8 cellular contexts compared by ENCODE assay signal in the genomic region with DNA sequence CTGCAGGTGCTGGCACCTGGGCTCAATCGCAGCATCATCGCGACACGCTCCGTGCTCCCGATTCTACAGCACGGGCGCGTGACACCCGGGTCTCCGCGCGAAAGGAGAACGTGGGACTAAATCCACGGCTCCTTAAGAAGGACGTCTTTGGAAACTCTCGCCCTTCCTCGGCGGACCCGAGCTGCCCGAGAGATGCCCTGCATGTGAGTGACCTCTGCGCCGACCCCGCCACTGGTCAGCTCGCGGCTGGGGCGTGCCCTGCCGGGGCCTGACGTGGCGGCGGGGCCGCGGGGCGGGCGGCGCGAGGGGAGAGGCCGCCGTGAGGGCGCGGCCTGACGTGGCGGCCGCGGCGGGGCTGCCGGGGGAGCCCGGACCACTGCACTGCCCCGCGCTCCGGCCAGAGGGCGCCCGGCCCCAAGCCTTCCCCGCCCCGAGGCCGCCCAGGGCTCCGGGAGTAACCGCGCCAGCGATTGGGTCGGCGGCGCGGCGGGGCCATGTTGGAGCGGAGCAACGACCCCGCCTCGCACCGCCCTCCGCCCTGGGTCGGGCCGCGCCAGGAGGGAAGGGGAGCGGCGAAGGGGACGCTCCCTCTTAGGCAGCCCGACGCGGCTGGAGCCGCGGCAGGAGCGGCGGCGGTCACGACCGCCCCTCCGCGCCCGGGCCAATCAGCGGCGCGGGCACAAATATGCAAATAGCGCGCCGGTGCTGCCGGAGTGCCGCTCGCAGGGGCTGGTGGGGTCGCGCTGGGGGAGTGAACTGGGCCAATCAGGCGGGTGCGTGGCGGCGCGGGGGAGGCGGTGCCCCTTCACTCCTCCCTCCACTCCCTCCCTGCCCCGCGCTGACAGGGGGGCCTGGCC.
DNase-seq lines count a peak whose midpoint lies in the region; ATAC-seq and TF ChIP-seq lines count a peak whose summit lies in the region.

No MANE protein-coding gene starts in this region.

- H3F3A ChIP-seq in neural cell (ENCODE audit: insufficient read depth, low read length, poor library complexity, severe bottlenecking), result no peaks in the 10 kb centered on the region

- no peaks in the 10 kb centered on the region for H3K4me1 ChIP-seq in ES-I3 (ENCODE audit: insufficient read depth, low read length)

- peak overlapping the region; percentile 60 to 94 for H3K27ac Mint-ChIP-seq in stimulated activated naive CD8-positive, alpha-beta T cell treated with anti-CD3 and anti-CD28 coated beads, Interleukin-15, amount 100 ng/mL, for 72 hours

- no peaks in the 10 kb centered on the region for H3K9me3 Mint-ChIP-seq in stimulated activated naive CD8-positive, alpha-beta T cell treated with anti-CD3 and anti-CD28 coated beads, Interleukin-15, amount 100 ng/mL, for 72 hours

- peak; percentile 99 for DNase-seq in H7
- peak; percentile 93 for DNase-seq in LoVo (ENCODE audit: low spot score)
- DNase-seq in RWPE1 (ENCODE audit: low spot score), result peak; percentile 96
- DNase-seq in activated effector memory CD4-positive, alpha-beta T cell treated with Interleukin-2 at 50 U/mL for 16 hours, result peak; percentile 90
- DNase-seq in fibroblast of the conjunctiva (ENCODE audit: low read depth), result peak; percentile 91
- DNase-seq in stimulated activated naive CD8-positive, alpha-beta T cell treated with anti-CD3 and anti-CD28 coated beads, Interleukin-15, amount 100 ng/mL, for 72 hours, result peak; percentile 89 to 94

- peak; percentile 83 for TF ChIP-seq CTCF in RWPE1 (conservative IDR thresholded peaks at IDR 0.05; ENCODE audit: low read depth)
- TF ChIP-seq CTCF in neural cell (IDR thresholded peaks at IDR 0.05; ENCODE audit: poor library complexity, severe bottlenecking), result peak; percentile 79

- peak overlapping the region; percentile 73 for H2AFZ ChIP-seq in neural cell (ENCODE audit: low read depth, low read length)

- H3K36me3 ChIP-seq in ES-I3 (ENCODE audit: insufficient read depth, low read length), result no peaks in the 10 kb centered on the region
- no peaks in the 10 kb centered on the region for H3K36me3 ChIP-seq in H7 (replicated peaks; ENCODE audit: control insufficient read depth, insufficient read depth, low read length)
- H3K36me3 ChIP-seq in neural cell (ENCODE audit: insufficient read depth, low read length), result no peaks in the 10 kb centered on the region

- H3K4me3 ChIP-seq in H7 (ENCODE audit: insufficient read depth, low read depth, low read length), result peak overlapping the region; percentile 73
- peak overlapping the region; percentile 89 for H3K4me3 ChIP-seq in neural cell (ENCODE audit: low read length)

- H3K9ac ChIP-seq in ES-I3 (ENCODE audit: low read depth, low read length), result peak overlapping the region; percentile 85
- peak overlapping the region; percentile 81 for H3K9ac ChIP-seq in neural cell (ENCODE audit: low read length)

- peak; percentile 41 for TF ChIP-seq EP300 in neural cell (conservative IDR thresholded peaks at IDR 0.05; ENCODE audit: poor library complexity, severe bottlenecking)

- H3K4me3 Mint-ChIP-seq in stimulated activated naive CD8-positive, alpha-beta T cell treated with anti-CD3 and anti-CD28 coated beads, Interleukin-15, amount 100 ng/mL, for 72 hours, result peak overlapping the region; percentile 77 to 87

- peak; percentile 88 for ATAC-seq in stimulated activated naive CD8-positive, alpha-beta T cell treated with anti-CD3 and anti-CD28 coated beads, Interleukin-15, amount 100 ng/mL, for 72 hours

- POLR2A ChIA-PET in RWPE1 (lab: Yijun Ruan, JAX; ENCODE audit: low non-redundant PET), result no interaction called here

- no peaks in the 10 kb centered on the region for H3K9me2 ChIP-seq in neural cell (ENCODE audit: insufficient read depth, low read length)

- H3K4me2 ChIP-seq in neural cell (ENCODE audit: low read length), result peak overlapping the region; percentile 35

- peaks cover 8% of the 10 kb centered on the region for H3K27me3 Mint-ChIP-seq in stimulated activated naive CD8-positive, alpha-beta T cell treated with anti-CD3 and anti-CD28 coated beads, Interleukin-15, amount 100 ng/mL, for 72 hours

- TF ChIP-seq RAD21 in neural cell (conservative IDR thresholded peaks at IDR 0.05), result peak; percentile 75

- peaks cover 29% of the 10 kb centered on the region for H3K4me1 Mint-ChIP-seq in stimulated activated naive CD8-positive, alpha-beta T cell treated with anti-CD3 and anti-CD28 coated beads, Interleukin-15, amount 100 ng/mL, for 72 hours

- H3K27me3 ChIP-seq in H7 (ENCODE audit: control insufficient read depth, insufficient read depth, low read length), result no peaks in the 10 kb centered on the region
- no peaks in the 10 kb centered on the region for H3K27me3 ChIP-seq in neural cell (ENCODE audit: insufficient read depth, low read depth, low read length)

- CTCF ChIA-PET in RWPE1 (lab: Yijun Ruan, JAX), result interaction anchor here (0.5 to 2.5 kb wide), 8 partner anchors 9 to 380 kb away, joined by 3 to 9 read pairs (median 4); a partner anchor contains a TSS

- H3K79me2 ChIP-seq in neural cell (replicated peaks; ENCODE audit: insufficient read depth, low read length), result peaks cover 19% of the 10 kb centered on the region

- H3K27ac ChIP-seq in RWPE1, result peak overlapping the region; percentile 92
- peak overlapping the region; percentile 77 for H3K27ac ChIP-seq in neural cell (ENCODE audit: low read length)

- H3K9me3 ChIP-seq in ES-I3 (ENCODE audit: control insufficient read depth, insufficient read depth, low read length) (no peaks in the 10 kb centered on the region), neural cell (ENCODE audit: low read length) (no peaks in the 10 kb centered on the region)

- no peaks in the 10 kb centered on the region for H4K20me1 ChIP-seq in neural cell (ENCODE audit: insufficient read depth)

TF ChIP-seq in neural cell, 6 proteins besides CTCF, POLR2A, EP300 and RAD21:
- TF ChIP-seq POLR2AphosphoS5 (IDR thresholded peaks at IDR 0.05), result peak; percentile 70
- peak; percentile 65 for TF ChIP-seq SMC3 (conservative IDR thresholded peaks at IDR 0.05; ENCODE audit: poor library complexity)
- TF ChIP-seq, protein P1, sequence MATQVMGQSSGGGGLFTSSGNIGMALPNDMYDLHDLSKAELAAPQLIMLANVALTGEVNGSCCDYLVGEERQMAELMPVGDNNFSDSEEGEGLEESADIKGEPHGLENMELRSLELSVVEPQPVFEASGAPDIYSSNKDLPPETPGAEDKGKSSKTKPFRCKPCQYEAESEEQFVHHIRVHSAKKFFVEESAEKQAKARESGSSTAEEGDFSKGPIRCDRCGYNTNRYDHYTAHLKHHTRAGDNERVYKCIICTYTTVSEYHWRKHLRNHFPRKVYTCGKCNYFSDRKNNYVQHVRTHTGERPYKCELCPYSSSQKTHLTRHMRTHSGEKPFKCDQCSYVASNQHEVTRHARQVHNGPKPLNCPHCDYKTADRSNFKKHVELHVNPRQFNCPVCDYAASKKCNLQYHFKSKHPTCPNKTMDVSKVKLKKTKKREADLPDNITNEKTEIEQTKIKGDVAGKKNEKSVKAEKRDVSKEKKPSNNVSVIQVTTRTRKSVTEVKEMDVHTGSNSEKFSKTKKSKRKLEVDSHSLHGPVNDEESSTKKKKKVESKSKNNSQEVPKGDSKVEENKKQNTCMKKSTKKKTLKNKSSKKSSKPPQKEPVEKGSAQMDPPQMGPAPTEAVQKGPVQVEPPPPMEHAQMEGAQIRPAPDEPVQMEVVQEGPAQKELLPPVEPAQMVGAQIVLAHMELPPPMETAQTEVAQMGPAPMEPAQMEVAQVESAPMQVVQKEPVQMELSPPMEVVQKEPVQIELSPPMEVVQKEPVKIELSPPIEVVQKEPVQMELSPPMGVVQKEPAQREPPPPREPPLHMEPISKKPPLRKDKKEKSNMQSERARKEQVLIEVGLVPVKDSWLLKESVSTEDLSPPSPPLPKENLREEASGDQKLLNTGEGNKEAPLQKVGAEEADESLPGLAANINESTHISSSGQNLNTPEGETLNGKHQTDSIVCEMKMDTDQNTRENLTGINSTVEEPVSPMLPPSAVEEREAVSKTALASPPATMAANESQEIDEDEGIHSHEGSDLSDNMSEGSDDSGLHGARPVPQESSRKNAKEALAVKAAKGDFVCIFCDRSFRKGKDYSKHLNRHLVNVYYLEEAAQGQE (IDR thresholded peaks at IDR 0.05; ENCODE audit: borderline replicate concordance), result peak; percentile 61
- TF ChIP-seq EZH2 (IDR thresholded peaks at IDR 0.05; ENCODE audit: borderline replicate concordance, insufficient read depth, low read length, poor library complexity, severe bottlenecking), result no peak
- peak; percentile 53 for TF ChIP-seq MXI1 (conservative IDR thresholded peaks at IDR 0.05; ENCODE audit: poor library complexity, severe bottlenecking)
- no peak for TF ChIP-seq TAF1 (IDR thresholded peaks at IDR 0.05; ENCODE audit: low read depth)
TF ChIP-seq in neural cell: peak in this region for 4.

Comparison
In these comparisons a context has a peak if more than half of its experiments do, and no peak if none do; other contexts are left out.
1. Peak in every context shown above with its lines: DNase-seq, ATAC-seq, H3K4me3 ChIP-seq and H3K27ac ChIP-seq.